In the genomic region with DNA sequence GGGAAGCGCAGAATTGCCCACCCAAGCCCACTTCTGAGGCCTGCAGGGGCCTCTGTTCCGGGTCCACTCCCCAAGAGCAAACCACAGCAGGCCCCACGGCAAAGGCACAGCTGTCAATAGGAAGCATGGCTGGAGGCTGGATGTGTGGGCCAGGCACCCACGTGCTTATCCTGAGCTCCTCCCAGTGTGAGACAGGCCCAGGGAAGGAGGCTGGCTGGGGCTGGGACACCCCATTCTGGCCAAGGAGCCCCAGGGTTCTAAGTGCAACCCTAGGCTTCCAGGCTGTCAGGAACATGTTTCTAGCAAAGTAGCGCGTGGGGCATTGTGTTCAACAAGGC, we compare ENCODE assay signal across 2 cellular contexts.
TF ChIP-seq lines count a peak whose summit lies in the region.

No MANE protein-coding gene starts in this region.

TF ChIP-seq in HEK293, 187 proteins besides CTCF, POLR2A, EP300 and RAD21:
- TF ChIP-seq ZNF132 (tag by site-specific recombination; IDR thresholded peaks at IDR 0.05; ENCODE audit: borderline replicate concordance) = no peak
- peak; percentile 39; the same call in 1 of the 2 replicates for TF ChIP-seq EGR2 (tag by site-specific recombination; IDR thresholded peaks at IDR 0.05; ENCODE audit: low read depth)
- 0 out of 2 replicates have a peak, but pooled peaks have one; percentile 6 for TF ChIP-seq ZIC2 (tag by site-specific recombination; IDR thresholded peaks at IDR 0.05)
- peak; percentile 18; the same call in 1 of the 2 replicates for TF ChIP-seq ZFHX2 (tag by site-specific recombination; conservative IDR thresholded peaks at IDR 0.05)

TF ChIP-seq in H1, 55 proteins besides CTCF, POLR2A, EP300 and RAD21:
- TF ChIP-seq, protein P1, sequence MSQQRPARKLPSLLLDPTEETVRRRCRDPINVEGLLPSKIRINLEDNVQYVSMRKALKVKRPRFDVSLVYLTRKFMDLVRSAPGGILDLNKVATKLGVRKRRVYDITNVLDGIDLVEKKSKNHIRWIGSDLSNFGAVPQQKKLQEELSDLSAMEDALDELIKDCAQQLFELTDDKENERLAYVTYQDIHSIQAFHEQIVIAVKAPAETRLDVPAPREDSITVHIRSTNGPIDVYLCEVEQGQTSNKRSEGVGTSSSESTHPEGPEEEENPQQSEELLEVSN (IDR thresholded peaks at IDR 0.05) = no peak
